Comparison of ENCODE assay signal across 11 cellular contexts in the genomic region with DNA sequence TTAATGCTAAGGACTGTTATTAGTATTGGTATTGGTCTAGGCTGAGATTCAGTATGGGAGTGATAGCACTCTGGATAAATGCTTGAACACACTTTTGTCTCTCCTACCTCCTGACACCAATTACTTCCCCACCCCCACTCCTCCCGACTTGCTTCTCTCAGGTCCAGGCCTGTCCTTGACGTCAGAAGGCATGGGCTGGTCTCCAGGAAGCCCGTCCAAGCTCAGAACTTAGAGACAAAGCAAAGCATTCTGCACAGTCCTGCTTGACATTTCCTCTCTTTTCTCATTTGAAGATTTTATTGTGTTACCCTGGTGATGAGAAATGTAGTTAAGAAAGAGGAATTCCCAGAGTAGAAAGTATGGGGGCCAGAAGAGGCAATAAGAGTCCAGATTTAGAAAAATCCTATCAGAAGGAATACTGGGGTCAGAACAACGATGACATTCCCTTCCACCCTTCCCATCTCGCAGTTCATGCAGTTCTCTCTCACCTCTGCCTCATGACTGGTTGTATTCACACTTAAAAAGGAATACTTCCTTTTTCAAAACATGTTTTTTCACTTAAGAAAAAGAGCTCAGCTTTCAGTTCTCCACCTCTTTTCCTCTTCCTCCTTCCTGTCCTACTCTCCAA. TPM values are rescaled to one million over a fixed set of nuclear protein-coding genes. Genes with fewer than 3 reads are reported as not detected.
DNase-seq lines count a peak whose midpoint lies in the region; ATAC-seq and TF ChIP-seq lines count a peak whose summit lies in the region.
"Had no signal": no experiment of that assay in that cellular context is flagged by ENCODE, and none has a peak within 500 bp of the region (broad histone marks: within the 10 kb centered on the region; RNA-seq: fewer than 3 reads in every experiment).

No MANE protein-coding gene starts in this region.

- peak; percentile 73 to 98 (median 90) for ATAC-seq in heart left ventricle
- no peak for ATAC-seq in HG03139 (IDR thresholded peaks at IDR 0.05; ENCODE audit: unreplicated experiment)
- no peak for ATAC-seq in HG03280 (IDR thresholded peaks at IDR 0.05; ENCODE audit: unreplicated experiment)
- no peak for ATAC-seq in HG03432 (IDR thresholded peaks at IDR 0.05; ENCODE audit: unreplicated experiment)

- H3K36me3 Mint-ChIP-seq in CD4-positive, alpha-beta memory T cell = no peaks in the 10 kb centered on the region

- POLR2A ChIA-PET in CD4-positive, alpha-beta memory T cell (lab: Charles Lee; ENCODE audit: partially characterized antibody) = no interaction called here

- no peak for TF ChIP-seq EP300 in ovary (IDR thresholded peaks at IDR 0.05)

- peaks cover 1 to 4% of the 10 kb centered on the region in 2 donors for H3K27me3 Mint-ChIP-seq in CD4-positive, alpha-beta memory T cell

- no peak for TF ChIP-seq CTCF in heart left ventricle (IDR thresholded peaks at IDR 0.05)
- no peak for TF ChIP-seq CTCF in ovary (IDR thresholded peaks at IDR 0.05)

- no peaks in the 10 kb centered on the region for H3K27me3 ChIP-seq in CD4-positive, alpha-beta memory T cell (ENCODE audit: insufficient read depth, low read length)
- no peaks in the 10 kb centered on the region for H3K27me3 ChIP-seq in heart left ventricle
- H3K27me3 ChIP-seq in ovary = no peaks in the 10 kb centered on the region

- H3K36me3 ChIP-seq in CD4-positive, alpha-beta memory T cell (ENCODE audit: insufficient read depth, low read length) = no peaks in the 10 kb centered on the region
- H3K36me3 ChIP-seq in heart left ventricle (no peaks in the 10 kb centered on the region), ovary (no peaks in the 10 kb centered on the region)

- CTCF ChIA-PET in CD4-positive, alpha-beta memory T cell (lab: Charles Lee; ENCODE audit: partially characterized antibody) = no interaction called here

- intact Hi-C loops in CD4-positive, alpha-beta memory T cell (cut with micrococcal nuclease) = no loop called here
- intact Hi-C loops in heart left ventricle (cut with DNase I) = loop anchor here in 1 of 10 donors (5.0 kb wide), 1 partner anchor 119 kb away; no protein-coding TSS in a partner anchor
- intact Hi-C loops in ovary (cut with DNase I) = no loop called here

- H3K27ac Mint-ChIP-seq in CD4-positive, alpha-beta memory T cell = peak overlapping the region in 5 of 7 donors; percentile 14 to 61 (median 50)

- H3K4me3 ChIP-seq in CD4-positive, alpha-beta memory T cell (ENCODE audit: low read length in 2 of 2) = no peak overlapping the region
- H3K4me3 ChIP-seq in heart left ventricle (no peak overlapping the region), ovary (no peak overlapping the region)
- H3K4me3 ChIP-seq: skin epidermis had no signal

- TF ChIP-seq POLR2A in heart left ventricle (IDR thresholded peaks at IDR 0.05) (no peak), ovary (IDR thresholded peaks at IDR 0.05) (no peak)

- H3K27ac ChIP-seq in CD4-positive, alpha-beta memory T cell (ENCODE audit: low read depth, low read length) = no peak overlapping the region
- H3K27ac ChIP-seq in heart left ventricle = peak overlapping the region in 11 of 12 donors; percentile 20 to 70 (median 52)
- peak overlapping the region in 1 of 2 donors; percentile 69 for H3K27ac ChIP-seq in ovary
- H3K27ac ChIP-seq: C4-2B had no signal

- H3K4me1 ChIP-seq in CD4-positive, alpha-beta memory T cell (ENCODE audit: insufficient read depth, low read length) = no peaks in the 10 kb centered on the region
- peaks cover 0 to 16% (median 6%) of the 10 kb centered on the region in 12 donors for H3K4me1 ChIP-seq in heart left ventricle
- no peaks in the 10 kb centered on the region for H3K4me1 ChIP-seq in ovary (ENCODE audit: insufficient read depth)

- no peak for DNase-seq in CD4-positive, alpha-beta memory T cell
- DNase-seq in astrocyte of the hippocampus (ENCODE audit: low read depth, low spot score) (peak; percentile 66), heart left ventricle (peak; percentile 68 to 83 (median 77)), ovary (peak; percentile 86 to 91 (median 90)), NCI-H2107 (lab: John Stamatoyannopoulos, UW) (no peak)
- DNase-seq: activated CD8-positive, alpha-beta memory T cell treated with anti-CD3 and anti-CD28 coated beads, Interleukin-2, amount 50 U/mL, for 4 hours had no signal

- WGBS in heart left ventricle, 4 donors = 16 to 32% (median 24%) methylated on average over 5 of the region's 5 CpGs
- 1 to 4% (median 4%) methylated on average over 5 of the region's 5 CpGs for WGBS in ovary, 3 donors

- H3K4me1 Mint-ChIP-seq in CD4-positive, alpha-beta memory T cell = peaks cover 0 to 8% (median 4%) of the 10 kb centered on the region in 4 donors

- H3K9me3 Mint-ChIP-seq in CD4-positive, alpha-beta memory T cell = no peaks in the 10 kb centered on the region

- H3K9me3 ChIP-seq in CD4-positive, alpha-beta memory T cell (ENCODE audit: control insufficient read depth in 1 of 2, low read length in 2 of 2) = no peaks in the 10 kb centered on the region
- H3K9me3 ChIP-seq in heart left ventricle (no peaks in the 10 kb centered on the region), ovary (no peaks in the 10 kb centered on the region)

- no peak overlapping the region for H3K4me3 Mint-ChIP-seq in CD4-positive, alpha-beta memory T cell

RNA-seq across cellular contexts. Expression of gene FAM184A, which starts 18.3 kb away (rescaled TPM):
- 1 to 10 TPM; 5.6 to 6.1 TPM for total RNA-seq in CD4-positive, alpha-beta memory T cell
- 1 to 10 TPM in 1 of 2 donors, under 1 TPM in 1; 0.54 to 1.5 TPM for polyA plus RNA-seq in CD4-positive, alpha-beta memory T cell
- total RNA-seq in heart left ventricle = 1 to 10 TPM in 3 of 9 donors, under 1 TPM in 6; 0.16 to 1.1 (median 0.45) TPM
- polyA plus RNA-seq in heart left ventricle = under 1 TPM; 0.18 to 0.65 TPM
- 10 to 100 TPM in 3 of 7 donors, 1 to 10 TPM in 4; 5.4 to 10.8 (median 9.5) TPM for total RNA-seq in ovary
- 1 to 10 TPM; 2.8 to 3.6 TPM for polyA plus RNA-seq in ovary

Comparison
In these comparisons a context has a peak if more than half of its experiments do, and no peak if none do; other contexts are left out.
1. DNase-seq: peak in astrocyte of the hippocampus (single experiment), heart left ventricle (5 of 5) and ovary (5 of 5); none in CD4-positive, alpha-beta memory T cell (0 of 5) and NCI-H2107 (single experiment).
2. ATAC-seq: peak in heart left ventricle (4 of 4); none in HG03139 (single experiment), HG03280 (single experiment) and HG03432 (single experiment).